In the genomic region with DNA sequence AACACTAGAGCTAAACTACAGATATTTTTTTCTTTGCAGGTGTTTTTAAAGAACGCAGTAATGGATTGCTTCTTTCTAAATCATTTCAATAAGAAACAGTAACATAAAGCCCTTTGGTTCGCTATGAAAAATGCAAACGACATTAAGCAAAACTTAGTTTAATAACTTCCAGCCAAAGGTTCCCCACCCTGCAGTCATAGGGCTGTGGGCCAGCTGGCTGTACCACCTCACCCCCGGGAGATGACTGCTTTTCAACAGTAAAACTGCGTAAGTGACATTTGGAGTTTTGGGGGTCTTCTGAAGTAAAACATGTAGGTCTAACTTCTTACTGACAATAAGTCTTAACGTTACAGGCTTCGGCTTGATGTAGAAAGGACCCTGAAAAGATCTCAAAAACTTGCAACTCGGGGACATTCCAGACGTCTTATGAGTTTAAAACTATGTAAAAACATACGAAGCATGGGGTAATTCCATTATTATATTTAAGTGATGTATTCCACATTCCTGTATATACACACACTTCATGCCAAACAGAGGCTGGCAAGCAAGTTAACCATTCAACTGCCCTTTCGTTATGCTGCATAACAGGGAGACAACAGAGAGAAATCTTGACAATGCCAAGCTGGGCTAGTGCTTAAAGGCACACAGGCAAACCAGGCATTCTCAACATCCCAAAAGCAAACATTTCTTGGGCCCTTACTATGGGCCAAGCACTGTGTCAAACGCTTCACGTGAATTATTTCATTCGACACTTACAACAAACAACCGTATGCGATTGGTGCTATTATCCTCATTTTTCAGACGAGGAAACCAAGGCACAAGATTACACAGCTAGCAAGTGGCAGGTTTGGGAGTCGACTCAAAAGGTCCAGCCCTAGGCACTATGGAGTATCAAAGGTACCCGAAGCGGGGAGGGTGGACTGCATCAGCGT, we compare ENCODE assay signal across 8 cellular contexts. TPM values are rescaled to one million over a fixed set of nuclear protein-coding genes. Genes with fewer than 3 reads are reported as not detected.
A peak's percentile ranks its signal among the peaks of the same experiment; 100 is the strongest.
DNase-seq lines count a peak whose midpoint lies in the region; ATAC-seq and TF ChIP-seq lines count a peak whose summit lies in the region.

No MANE protein-coding gene starts in this region.

- H3K4me3 ChIP-seq in prostate gland: peak overlapping the region; percentile 88 to 93

- ATAC-seq in T-cell (replicated peaks in 1 of 4) (no peak), foreskin keratinocyte (no peak)

- no peaks in the 10 kb centered on the region for H3K36me3 ChIP-seq in prostate gland

- intact Hi-C loops in prostate gland (cut with DNase I): loop anchor here (5.0 kb wide), 1 partner anchor 108 kb away; no protein-coding TSS in a partner anchor

- H3K27me3 Mint-ChIP-seq in T-cell: no peaks in the 10 kb centered on the region

- peak; percentile 20 for DNase-seq in GM03348 (ENCODE audit: low spot score)
- DNase-seq in T-cell: no peak
- no peak for DNase-seq in foreskin keratinocyte
- DNase-seq in prostate gland (ENCODE audit: low spot score): no peak
- DNase-seq in cortex of kidney (lab: John Stamatoyannopoulos, UW): no peak
- DNase-seq in NCI-H2029 treated with DMSO at 0.1 percent for 48 hours (lab: John Stamatoyannopoulos, UW): no peak
- DNase-seq in amniotic stem cell (lab: John Stamatoyannopoulos, UW): no peak
- DNase-seq in NCI-H2107 (lab: John Stamatoyannopoulos, UW): no peak

- H3K27me3 ChIP-seq in foreskin keratinocyte (no peaks in the 10 kb centered on the region), prostate gland (replicated peaks; ENCODE audit: insufficient read depth) (no peaks in the 10 kb centered on the region)

- no peaks in the 10 kb centered on the region for H3K36me3 Mint-ChIP-seq in T-cell

- CTCF ChIA-PET in T-cell (lab: Charles Lee): interaction anchor here in 1 of 2 donors (0.6 to 2.5 kb wide), 3 partner anchors 9 to 94 kb away, joined by 3 to 8 read pairs (median 3); no protein-coding TSS in a partner anchor

- H3K27ac ChIP-seq in foreskin keratinocyte (peak overlapping the region; percentile 19), prostate gland (peak overlapping the region; percentile 87 to 89)

- TF ChIP-seq CTCF in foreskin keratinocyte (conservative IDR thresholded peaks at IDR 0.05) (no peak), prostate gland (IDR thresholded peaks at IDR 0.05) (no peak)

- no peaks in the 10 kb centered on the region for H3K9me3 ChIP-seq in prostate gland

- peaks cover 52 to 56% (median 54%) of the 10 kb centered on the region in 3 donors for H3K4me1 Mint-ChIP-seq in T-cell

- H3K9me3 Mint-ChIP-seq in T-cell: no peaks in the 10 kb centered on the region

- no peak for TF ChIP-seq POLR2A in prostate gland (IDR thresholded peaks at IDR 0.05)

- POLR2A ChIA-PET in T-cell (lab: Charles Lee): interaction anchor here in 1 of 2 donors (0.6 kb wide), 1 partner anchor 263 kb away, joined by 4 read pairs; no protein-coding TSS in a partner anchor

- H3K4me3 Mint-ChIP-seq in T-cell: peak overlapping the region; percentile 89 to 94 (median 90)

- peak overlapping the region; percentile 57 to 87 for H3K27ac Mint-ChIP-seq in T-cell

- 17% methylated on average over 21 of the region's 21 CpGs for WGBS in prostate gland

- H3K4me1 ChIP-seq in foreskin keratinocyte (peaks cover 10% of the 10 kb centered on the region), prostate gland (replicated peaks) (peaks cover 2% of the 10 kb centered on the region)

RNA-seq across cellular contexts. Expression of a gene that starts 1.2 kb away (rescaled TPM):
- total RNA-seq in T-cell (100 to 1,000 TPM in 3 of 5 donors, 10 to 100 TPM in 2; 81.9 to 118 (median 114) TPM), foreskin keratinocyte (29.3 and 29.8 TPM in 2 replicates), prostate gland (100 to 1,000 TPM in 1 of 2 donors, 10 to 100 TPM in 1; 71.0 to 104 TPM)
- polyA plus RNA-seq in foreskin keratinocyte: 17.0 and 18.6 TPM in 2 replicates

RNA-seq across cellular contexts. Expression of a gene that starts 44.0 kb away (rescaled TPM):
- total RNA-seq in T-cell (not detected), foreskin keratinocyte (0.27 and 0.28 TPM in 2 replicates), prostate gland (under 1 TPM in 1 of 2 donors, not detected in 1; 0.45 TPM)
- polyA plus RNA-seq in foreskin keratinocyte: 0.11 and 0.39 TPM in 2 replicates
